18 cellular contexts compared by ENCODE assay signal in genomic region chr10:90424730-90425129, GRCh38.
DNase-seq lines count a peak whose midpoint lies in the region; ATAC-seq and TF ChIP-seq lines count a peak whose summit lies in the region.
"Had no signal": no experiment of that assay in that cellular context is flagged by ENCODE, and none has a peak within 500 bp of the region (broad histone marks: within the 10 kb centered on the region; RNA-seq: fewer than 3 reads in every experiment).

No MANE protein-coding gene starts in this region.

- H3K9ac ChIP-seq in skeletal muscle satellite cell (ENCODE audit: low read depth, low read length): no peak overlapping the region

- H3K4me2 ChIP-seq in skeletal muscle satellite cell (ENCODE audit: low read length): peak overlapping the region; percentile 57

- no peaks in the 10 kb centered on the region for H3K27me3 ChIP-seq in skeletal muscle satellite cell (ENCODE audit: control insufficient read depth, insufficient read depth, low read length)
- H3K27me3 ChIP-seq: SJCRH30 had no signal

- ATAC-seq in GM21576 (IDR thresholded peaks at IDR 0.05; ENCODE audit: unreplicated experiment): no peak
- ATAC-seq: GM12878 had no signal

- no peaks in the 10 kb centered on the region for H3K36me3 ChIP-seq in skeletal muscle satellite cell (ENCODE audit: insufficient read depth, low read length)
- H3K36me3 ChIP-seq: SJCRH30 had no signal

- no peak for TF ChIP-seq CTCF in choroid plexus epithelial cell (conservative IDR thresholded peaks at IDR 0.05; ENCODE audit: low read depth, low read length)

- H3K4me3 ChIP-seq in choroid plexus epithelial cell (ENCODE audit: low read depth, low read length): no peak overlapping the region
- H3K4me3 ChIP-seq in skeletal muscle satellite cell (ENCODE audit: low read length): no peak overlapping the region
- H3K4me3 ChIP-seq: GM12878, SJCRH30 had no signal

- DNase-seq in ELR (ENCODE audit: low read depth) (peak; percentile 72), NCI-H226 (peak; percentile 19), choroid plexus epithelial cell (ENCODE audit: low read depth) (peak; percentile 62), NCI-H1417 (lab: John Stamatoyannopoulos, UW) (no peak), H4 (ENCODE audit: low spot score) (no peak)
- DNase-seq: Calu3; CD4-positive, CD25-positive, alpha-beta regulatory T cell; DMS53; GOT3; Karpas-422; NCI-H2029; NCI-H2171; NCI-H748 treated with DMSO at 0.1 percent for 48 hours; OCI-M1; SJCRH30 had no signal

- no peaks in the 10 kb centered on the region for H3K9me3 ChIP-seq in skeletal muscle satellite cell (replicated peaks; ENCODE audit: low read length)
- H3K9me3 ChIP-seq: SJCRH30 had no signal

- H3K4me1 ChIP-seq in skeletal muscle satellite cell (ENCODE audit: control insufficient read depth, insufficient read depth, low read length): peaks cover 21% of the 10 kb centered on the region

Comparison
In these comparisons a context has a peak if more than half of its experiments do, and no peak if none do; other contexts are left out.
1. DNase-seq: peak in ELR (single experiment), NCI-H226 (single experiment) and choroid plexus epithelial cell (single experiment); none in NCI-H1417 (0 of 3) and H4 (single experiment).